30 cellular contexts compared by ENCODE assay signal in the genomic region with DNA sequence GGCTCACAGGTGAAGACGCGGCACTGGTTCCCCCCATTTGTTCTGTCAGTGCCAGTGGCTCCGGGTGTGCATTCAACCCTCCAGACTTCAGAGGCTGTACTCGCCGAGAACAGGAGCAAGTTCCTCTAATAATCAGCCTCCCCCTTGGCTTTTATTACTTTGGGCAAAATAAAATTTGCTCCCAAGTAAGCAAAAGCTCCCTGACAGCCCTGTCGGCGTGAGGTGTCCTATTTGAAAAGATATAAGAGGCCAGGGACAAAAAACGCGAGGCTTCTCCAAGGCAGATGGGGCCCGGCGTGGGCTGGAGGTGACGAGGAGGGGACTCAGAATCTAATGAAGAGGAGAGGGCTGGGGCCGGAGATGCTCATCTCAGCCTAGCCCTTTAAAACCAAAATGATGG.
"Had no signal": no experiment of that assay in that cellular context is flagged by ENCODE, and none has a peak within 500 bp of the region (broad histone marks: within the 10 kb centered on the region; RNA-seq: fewer than 3 reads in every experiment).

No MANE protein-coding gene starts in this region.

- H3K4me3 Mint-ChIP-seq: naive B cell; naive thymus-derived CD8-positive, alpha-beta T cell; natural killer cell treated with Interleukin-12 subunit alpha and Interleukin-12 subunit beta and Interleukin-15 and Interleukin-18, amount 100 ng/mL, for 72 hours; nephron progenitor cell; neural crest cell; stimulated activated memory B cell treated with anti-CD40 and anti-IgM and Interleukin-4, amounts not matched to agents 10 μg/mL and 1 μg/mL and 100 μg/mL, for 72 hours; stimulated activated naive CD8-positive, alpha-beta T cell treated with anti-CD3 and anti-CD28 coated beads, Interleukin-15, amount 100 ng/mL, for 72 hours; type B pancreatic cell had no signal

- H3K4me3 ChIP-seq: pancreas, prostate gland, right lobe of liver, sigmoid colon, suprapubic skin, testis, tibial artery, transverse colon, upper lobe of right lung, uterus had no signal

- H3K9me3 ChIP-seq: neutrophil, pancreas, prostate gland, right lobe of liver, sigmoid colon, suprapubic skin, testis, tibial artery, transverse colon, upper lobe of right lung, uterus had no signal

- H3K27ac Mint-ChIP-seq: naive B cell; natural killer cell treated with Interleukin-12 subunit alpha and Interleukin-12 subunit beta and Interleukin-15 and Interleukin-18, amount 100 ng/mL, for 72 hours; nephron progenitor cell; stimulated activated memory B cell treated with anti-CD40 and anti-IgM and Interleukin-4, amounts not matched to agents 10 μg/mL and 1 μg/mL and 100 μg/mL, for 72 hours; type B pancreatic cell had no signal

- H3K36me3 ChIP-seq: neutrophil, pancreas, prostate gland, right lobe of liver, sigmoid colon, suprapubic skin, tibial artery, transverse colon, upper lobe of right lung, uterus had no signal

- DNase-seq: naive B cell; naive thymus-derived CD8-positive, alpha-beta T cell; nephron progenitor cell; nucleus accumbens; pancreas; right cardiac atrium; right lobe of liver; sigmoid colon; small intestine; stimulated activated CD4-positive, alpha-beta T cell treated with anti-CD3 and anti-CD28 coated beads, Interleukin-12 subunit alpha, Interleukin-12 subunit beta, amount 100 ng/mL, for 4 hours; stimulated activated CD4-positive, alpha-beta T cell treated with anti-CD3 and anti-CD28 coated beads, Interleukin-1b, Interleukin-23, amount 100 ng/mL, for 48 hours; stimulated activated CD4-positive, alpha-beta T cell treated with anti-CD3 and anti-CD28 coated beads, Interleukin-4, amount 100 ng/mL, for 1 hour; stimulated activated CD4-positive, alpha-beta T cell treated with anti-CD3 and anti-CD28 coated beads, Interleukin-4, amount 100 ng/mL, for 4 hours; stimulated activated CD8-positive, alpha-beta memory T cell treated with anti-CD3 and anti-CD28 coated beads, Interleukin-4, amount 100 ng/mL, for 48 hours; stimulated activated naive CD4-positive, alpha-beta T cell; stimulated activated naive CD8-positive, alpha-beta T cell treated with anti-CD3 and anti-CD28 coated beads, Interleukin-15, amount 100 ng/mL, for 72 hours; stimulated activated naive CD8-positive, alpha-beta T cell treated with anti-CD3 and anti-CD28 coated beads, Interleukin-15, Interleukin-2, amounts not matched to agents 100 U/mL and 50 U/mL, for 24 hours; substantia nigra; testis; tibial artery; transverse colon; upper lobe of right lung; uterus had no signal

- H3K36me3 Mint-ChIP-seq: naive B cell; naive thymus-derived CD8-positive, alpha-beta T cell; natural killer cell treated with Interleukin-12 subunit alpha and Interleukin-12 subunit beta and Interleukin-15 and Interleukin-18, amount 100 ng/mL, for 72 hours; stimulated activated memory B cell treated with anti-CD40 and anti-IgM and Interleukin-4, amounts not matched to agents 10 μg/mL and 1 μg/mL and 100 μg/mL, for 72 hours; type B pancreatic cell had no signal

- H3K9me3 Mint-ChIP-seq: naive thymus-derived CD8-positive, alpha-beta T cell; natural killer cell treated with Interleukin-12 subunit alpha and Interleukin-12 subunit beta and Interleukin-15 and Interleukin-18, amount 100 ng/mL, for 72 hours; stimulated activated memory B cell treated with anti-CD40 and anti-IgM and Interleukin-4, amounts not matched to agents 10 μg/mL and 1 μg/mL and 100 μg/mL, for 72 hours; stimulated activated naive CD8-positive, alpha-beta T cell treated with anti-CD3 and anti-CD28 coated beads, Interleukin-15, amount 100 ng/mL, for 72 hours; type B pancreatic cell had no signal

- H3K27me3 ChIP-seq: pancreas, right lobe of liver, testis, uterus had no signal

- H3K27ac ChIP-seq: neutrophil, pancreas, prostate gland, right lobe of liver, sigmoid colon, suprapubic skin, testis, tibial artery, transverse colon, upper lobe of right lung, uterus had no signal

- H3K4me1 ChIP-seq: pancreas, prostate gland, right lobe of liver, sigmoid colon, suprapubic skin, testis, tibial artery, transverse colon, upper lobe of right lung, uterus had no signal
